Comparison of ENCODE assay signal across 8 cellular contexts in genomic region chr1:88683848-88684481, GRCh38. TPM values are rescaled to one million over a fixed set of nuclear protein-coding genes. Genes with fewer than 3 reads are reported as not detected.
A peak's percentile ranks its signal among the peaks of the same experiment; 100 is the strongest.
DNase-seq lines count a peak whose midpoint lies in the region; ATAC-seq and TF ChIP-seq lines count a peak whose summit lies in the region.

Gene PKN2, plus strand, starts transcription at chr1:88684273. Its CDS starts 308 bp downstream, at chr1:88684581.

- in situ Hi-C loops in mammary epithelial cell (cut with MboI; ENCODE audit: low sequenced_read_pairs in 2 of 2): no loop called here

- peak within 1 kb of the TSS; percentile 92 for H3K9ac ChIP-seq in mammary epithelial cell (ENCODE audit: insufficient read depth, low read length)

- WGBS in mammary epithelial cell (ENCODE audit: low coverage, missing lambda C conversion rate): 0% methylated on average over 16 of the region's 58 CpGs

- H3K79me2 ChIP-seq in mammary epithelial cell (ENCODE audit: insufficient read depth, low read length): peaks cover 59% of the 10 kb centered on the region

- ATAC-seq in GM18907 (IDR thresholded peaks at IDR 0.05; ENCODE audit: unreplicated experiment): peak; percentile 89
- ATAC-seq in HG03159 (IDR thresholded peaks at IDR 0.05; ENCODE audit: unreplicated experiment): peak; percentile 86

- H3K36me3 ChIP-seq in WERI-Rb-1 (peaks cover 22% of the 10 kb centered on the region), mammary epithelial cell (ENCODE audit: insufficient read depth, low read length) (no peaks in the 10 kb centered on the region)

- CTCF ChIA-PET in mammary epithelial cell (lab: Charles Lee; ENCODE audit: low non-redundant PET): interaction anchor here (1.2 kb wide), 1 partner anchor 28 kb away, joined by 5 read pairs; no protein-coding TSS in a partner anchor

- no TSS peak for BruUV-seq in mammary epithelial cell (replicated peaks; lab: Mats Ljungman, UMichigan)

- H3K27me3 ChIP-seq in WERI-Rb-1 (ENCODE audit: insufficient read depth, low read depth, severe bottlenecking) (no peaks in the 10 kb centered on the region), mammary epithelial cell (ENCODE audit: insufficient read depth, low read length) (no peaks in the 10 kb centered on the region)

- H3K9me3 ChIP-seq in WERI-Rb-1 (ENCODE audit: severe bottlenecking): no peaks in the 10 kb centered on the region
- H3K9me3 ChIP-seq in mammary epithelial cell (replicated peaks; ENCODE audit: insufficient read depth, low read length): no peaks in the 10 kb centered on the region
- H3K9me3 ChIP-seq in iPS-18c (ENCODE audit: control insufficient read depth, insufficient read depth, low read length): no peaks in the 10 kb centered on the region

- peaks cover 5% of the 10 kb centered on the region for H3K4me1 ChIP-seq in mammary epithelial cell (ENCODE audit: insufficient read depth, low read length)

- peak within 1 kb of the TSS; percentile 96 for H3K27ac ChIP-seq in WERI-Rb-1
- H3K27ac ChIP-seq in mammary epithelial cell (ENCODE audit: insufficient read depth, low read depth, low read length): peak within 1 kb of the TSS; percentile 90
- peak within 1 kb of the TSS; percentile 80 to 98 (median 94) for H3K27ac ChIP-seq in skin epidermis

- TF ChIP-seq CTCF in WERI-Rb-1 (IDR thresholded peaks at IDR 0.05; ENCODE audit: low read depth, low read length): peak; percentile 36; the same call in 1 of the 2 replicates
- TF ChIP-seq CTCF in mammary epithelial cell (conservative IDR thresholded peaks at IDR 0.05 in 1 of 2, IDR thresholded peaks at IDR 0.05 in 1 of 2; ENCODE audit: extremely low read depth in 1 of 2, insufficient read depth in 1 of 2, low read depth in 1 of 2, low read length in 2 of 2): peak in 1 of 2 donors; percentile 41

- peak within 1 kb of the TSS; percentile 99 for H2AFZ ChIP-seq in mammary epithelial cell (ENCODE audit: low read depth, low read length)

- dilution Hi-C loops in mammary epithelial cell (cut with HindIII; ENCODE audit: low sequenced_read_pairs): no loop called here

- peak within 1 kb of the TSS; percentile 97 for H3K4me2 ChIP-seq in mammary epithelial cell (ENCODE audit: insufficient read depth, low read depth, low read length)

- no peaks in the 10 kb centered on the region for H4K20me1 ChIP-seq in mammary epithelial cell (ENCODE audit: insufficient read depth, low read length)

- intact Hi-C loops in mammary epithelial cell (cut with micrococcal nuclease): loop anchor here (1.0 to 10.0 kb wide), 4 partner anchors 29 to 1349 kb away; no protein-coding TSS in a partner anchor

- DNase-seq in AG08395 (ENCODE audit: low spot score) (peak; percentile 97), NCI-H2227 (lab: John Stamatoyannopoulos, UW; ENCODE audit: unreplicated experiment) (peak; percentile 99), WERI-Rb-1 (peak; percentile 98), mammary epithelial cell (peak; percentile 99)

- H3K4me3 ChIP-seq in WERI-Rb-1 (ENCODE audit: low read depth, low read length): peak within 1 kb of the TSS; percentile 98
- peak within 1 kb of the TSS; percentile 83 to 97 (median 90) for H3K4me3 ChIP-seq in mammary epithelial cell (replicated peaks in 1 of 3; ENCODE audit: insufficient read depth in 1 of 3, low read depth in 2 of 3, low read length in 3 of 3)
- H3K4me3 ChIP-seq in iPS-18c (ENCODE audit: insufficient read depth, low read depth, low read length): peak within 1 kb of the TSS; percentile 90
- H3K4me3 ChIP-seq in skin epidermis: peak within 1 kb of the TSS; percentile 75 to 99 (median 95)

RNA-seq across cellular contexts. Expression of gene PKN2, which starts in this region (rescaled TPM):
- total RNA-seq in mammary epithelial cell: 10 to 100 TPM; 34.3 to 41.9 TPM
- polyA plus RNA-seq in mammary epithelial cell: 16.8 TPM
- 13.9 TPM for polyA minus RNA-seq in mammary epithelial cell

Comparison
In these comparisons a context has a peak if more than half of its experiments do, and no peak if none do; other contexts are left out.
1. Peak in every context shown above with its lines: DNase-seq, ATAC-seq, H3K4me3 ChIP-seq and H3K27ac ChIP-seq.